8 cellular contexts compared by ENCODE assay signal in the genomic region with DNA sequence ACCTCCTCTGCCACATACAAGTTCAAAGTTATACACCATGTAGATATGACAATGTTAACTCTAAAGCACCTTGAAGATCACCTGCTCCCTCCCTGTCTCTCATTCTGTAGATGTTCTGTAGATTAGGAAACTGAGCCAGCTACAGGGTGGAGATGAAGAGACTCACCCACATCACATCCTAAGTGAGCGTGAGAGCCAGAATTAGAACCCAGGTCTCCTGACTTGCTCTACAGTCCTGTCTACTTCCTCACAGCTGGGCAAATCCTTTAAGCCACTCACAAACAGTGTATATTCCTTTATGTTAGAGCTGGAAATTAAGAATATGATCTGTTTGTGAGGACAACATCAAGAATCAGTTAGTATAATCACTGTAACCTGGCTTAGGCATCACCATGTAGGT. TPM values are rescaled to one million over a fixed set of nuclear protein-coding genes. Genes with fewer than 3 reads are reported as not detected.
A peak's percentile ranks its signal among the peaks of the same experiment; 100 is the strongest.
DNase-seq lines count a peak whose midpoint lies in the region; ATAC-seq and TF ChIP-seq lines count a peak whose summit lies in the region.

No MANE protein-coding gene starts in this region.

- H3K4me3 Mint-ChIP-seq in CD8-positive, alpha-beta memory T cell, result peak overlapping the region; percentile 88 to 95 (median 93)

- peaks cover 4% of the 10 kb centered on the region for H3K36me3 ChIP-seq in CD8-positive, alpha-beta memory T cell (ENCODE audit: insufficient read depth, low read length)
- H3K36me3 ChIP-seq in SJSA1 (peaks cover 65% of the 10 kb centered on the region), esophagus muscularis mucosa (peaks cover 0 to 4% (median 0%) of the 10 kb centered on the region in 4 donors), parathyroid adenoma (ENCODE audit: control insufficient read depth, insufficient read depth, low read length) (no peaks in the 10 kb centered on the region)

- 92% methylated on average over 1 of the region's 1 CpG for WGBS in esophagus muscularis mucosa

- peaks cover 0 to 3% of the 10 kb centered on the region in 2 donors for H3K27me3 Mint-ChIP-seq in CD8-positive, alpha-beta memory T cell

- H3K79me2 ChIP-seq in parathyroid adenoma, result peaks cover 32% of the 10 kb centered on the region

- POLR2A ChIA-PET in CD8-positive, alpha-beta memory T cell (lab: Charles Lee), result no interaction called here

- no peaks in the 10 kb centered on the region for H3K27me3 ChIP-seq in CD8-positive, alpha-beta memory T cell (ENCODE audit: insufficient read depth, low read length, poor library complexity, severe bottlenecking)
- H3K27me3 ChIP-seq in SJSA1 (replicated peaks) (no peaks in the 10 kb centered on the region), esophagus muscularis mucosa (no peaks in the 10 kb centered on the region), parathyroid adenoma (ENCODE audit: control insufficient read depth, insufficient read depth, low read length) (no peaks in the 10 kb centered on the region)

- no peaks in the 10 kb centered on the region for H3K9me3 Mint-ChIP-seq in CD8-positive, alpha-beta memory T cell

- no peak for ATAC-seq in GM19324 (IDR thresholded peaks at IDR 0.05; ENCODE audit: low FRiP score, unreplicated experiment)
- ATAC-seq in GM18873 (IDR thresholded peaks at IDR 0.05; ENCODE audit: low FRiP score, unreplicated experiment), result no peak

- no peak overlapping the region for H2AFZ ChIP-seq in parathyroid adenoma

- no peak for TF ChIP-seq POLR2A in esophagus muscularis mucosa (IDR thresholded peaks at IDR 0.05; ENCODE audit: low read depth)

- peak overlapping the region; percentile 67 for H3K4me3 ChIP-seq in CD8-positive, alpha-beta memory T cell (ENCODE audit: low read length)
- H3K4me3 ChIP-seq in SJSA1 (peak overlapping the region; percentile 89), esophagus muscularis mucosa (peak overlapping the region; percentile 86 to 98 (median 96)), parathyroid adenoma (ENCODE audit: low read depth, low read length) (peak overlapping the region; percentile 88)

- CTCF ChIA-PET in CD8-positive, alpha-beta memory T cell (lab: Charles Lee), result interaction anchor here (2.9 kb wide), 1 partner anchor 10 kb away, joined by 9 read pairs; no protein-coding TSS in a partner anchor

- peaks cover 43% of the 10 kb centered on the region for H3K4me1 ChIP-seq in CD8-positive, alpha-beta memory T cell (ENCODE audit: insufficient read depth, low read length)
- H3K4me1 ChIP-seq in SJSA1 (replicated peaks), result peaks cover 68% of the 10 kb centered on the region
- peaks cover 33 to 68% (median 62%) of the 10 kb centered on the region in 4 donors for H3K4me1 ChIP-seq in esophagus muscularis mucosa
- H3K4me1 ChIP-seq in parathyroid adenoma, result peaks cover 6% of the 10 kb centered on the region

- intact Hi-C loops in esophagus muscularis mucosa (cut with DNase I), result no loop called here

- H3K36me3 Mint-ChIP-seq in CD8-positive, alpha-beta memory T cell, result peaks cover 0 to 31% (median 2%) of the 10 kb centered on the region in 3 donors

- no peak overlapping the region for H3K27ac ChIP-seq in CD8-positive, alpha-beta memory T cell (ENCODE audit: low read depth, low read length)
- H3K27ac ChIP-seq in SJSA1 (peak overlapping the region; percentile 96; the same call in 1 of the 2 replicates), esophagus muscularis mucosa (replicated peaks in 1 of 4) (peak overlapping the region in 1 of 4 donors; percentile 94), parathyroid adenoma (no peak overlapping the region)

- no peak for DNase-seq in CD8-positive, alpha-beta memory T cell
- peak in 1 of 2 experiments; percentile 72 for DNase-seq in SJSA1 (ENCODE audit: low read depth in 1 of 2, low spot score in 2 of 2)
- DNase-seq in esophagus muscularis mucosa (ENCODE audit: extremely low spot score), result no peak
- DNase-seq in stimulated activated CD4-positive, alpha-beta T cell treated with anti-CD3 and anti-CD28 coated beads, Interleukin-1b, Interleukin-23, amount 100 ng/mL, for 48 hours, result no peak
- DNase-seq in germinal center (ENCODE audit: low spot score), result no peak

- H3K9ac ChIP-seq in parathyroid adenoma, result no peak overlapping the region

- peaks cover 44 to 59% (median 57%) of the 10 kb centered on the region in 3 donors for H3K4me1 Mint-ChIP-seq in CD8-positive, alpha-beta memory T cell

- H3K27ac Mint-ChIP-seq in CD8-positive, alpha-beta memory T cell, result peak overlapping the region; percentile 48 to 98 (median 93)

- H3K9me3 ChIP-seq in CD8-positive, alpha-beta memory T cell (ENCODE audit: low read length), result no peaks in the 10 kb centered on the region
- H3K9me3 ChIP-seq in SJSA1 (replicated peaks) (no peaks in the 10 kb centered on the region), esophagus muscularis mucosa (no peaks in the 10 kb centered on the region), parathyroid adenoma (ENCODE audit: control insufficient read depth, low read length) (no peaks in the 10 kb centered on the region)

- H3K4me2 ChIP-seq in parathyroid adenoma (ENCODE audit: low read length), result peak overlapping the region; percentile 95

- TF ChIP-seq EP300 in esophagus muscularis mucosa (IDR thresholded peaks at IDR 0.05), result no peak

- no peak for TF ChIP-seq CTCF in esophagus muscularis mucosa (IDR thresholded peaks at IDR 0.05)
- no peak for TF ChIP-seq CTCF in parathyroid adenoma (IDR thresholded peaks at IDR 0.05)

RNA-seq across cellular contexts. Expression of a gene that starts 1.8 kb away (rescaled TPM):
- 10 to 100 TPM; 14.9 to 18.6 TPM for total RNA-seq in CD8-positive, alpha-beta memory T cell
- polyA plus RNA-seq in CD8-positive, alpha-beta memory T cell, result 14.4 TPM
- 519 and 584 TPM in 2 replicates for total RNA-seq in SJSA1 (2014; rRNA removed; shearing (Covaris generic))
- 10 to 100 TPM; 16.6 to 30.0 (median 23.3) TPM for total RNA-seq in esophagus muscularis mucosa

Comparison
In these comparisons a context has a peak if more than half of its experiments do, and no peak if none do; other contexts are left out.
1. RNA of a gene that starts 1.8 kb away (total RNA-seq): 519 to 584 TPM in SJSA1; 16.6 to 30.0 TPM in esophagus muscularis mucosa and 14.9 to 18.6 TPM in CD8-positive, alpha-beta memory T cell; every median in the first group is over 10 times any median in the second.
2. Peak in every context shown above with its lines, with median percentiles within 50 percentile points of each other: H3K4me3 ChIP-seq.